ENCODE assay signal across 9 cellular contexts in the genomic region with DNA sequence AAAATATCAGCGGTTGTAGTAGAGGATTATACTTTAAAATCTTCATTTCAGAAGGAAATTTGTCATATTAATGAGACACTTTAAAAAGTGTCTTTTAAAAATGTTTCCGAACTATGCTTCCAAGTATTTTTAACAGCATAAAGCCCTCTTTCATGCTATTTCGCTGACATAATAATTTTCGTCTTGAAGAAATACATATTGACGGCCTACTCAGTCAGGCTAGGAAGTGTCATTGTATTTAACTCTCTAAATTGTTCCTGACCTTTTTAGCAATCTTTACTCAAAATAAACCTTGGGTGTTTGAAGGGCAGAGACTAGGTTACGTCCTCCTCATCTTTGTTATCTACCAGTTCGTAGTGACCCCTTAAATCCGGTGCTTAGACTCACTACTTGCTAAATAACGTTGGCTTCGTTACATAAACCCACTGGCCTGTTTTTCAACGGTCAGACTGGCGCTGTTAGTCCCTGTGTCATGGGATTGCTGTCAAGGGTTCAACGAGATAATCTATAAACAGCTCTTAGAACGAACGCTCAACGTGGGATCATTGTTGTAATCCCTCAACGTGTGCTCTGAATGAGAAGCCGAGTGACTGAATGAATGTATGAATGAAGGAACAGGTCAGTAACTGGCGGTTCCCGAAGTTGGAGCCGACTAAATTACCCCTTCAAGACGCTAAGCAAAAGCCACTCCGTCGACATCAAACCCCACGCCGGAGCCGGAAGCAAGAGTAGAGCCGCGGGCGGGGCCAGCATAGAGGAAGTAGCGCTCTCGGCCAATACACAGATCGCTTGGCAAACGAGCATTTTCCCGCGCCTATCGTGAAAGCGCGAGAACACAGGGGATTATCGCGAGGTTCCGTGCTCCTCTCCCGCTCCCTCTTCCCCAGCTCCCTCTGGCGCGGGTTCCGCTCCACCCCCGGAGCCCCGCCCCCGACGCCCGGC. TPM values are rescaled to one million over a fixed set of nuclear protein-coding genes. Genes with fewer than 3 reads are reported as not detected.
DNase-seq lines count a peak whose midpoint lies in the region; ATAC-seq and TF ChIP-seq lines count a peak whose summit lies in the region.
"Had no signal": no experiment of that assay in that cellular context is flagged by ENCODE, and none has a peak within 500 bp of the region (broad histone marks: within the 10 kb centered on the region; RNA-seq: fewer than 3 reads in every experiment).

No MANE protein-coding gene starts in this region.

- no peaks in the 10 kb centered on the region for H3K36me3 Mint-ChIP-seq in chondrocyte (ENCODE audit: low read depth)

- TF ChIP-seq CTCF in chondrocyte (IDR thresholded peaks at IDR 0.05) (no peak), kidney epithelial cell (IDR thresholded peaks at IDR 0.05; ENCODE audit: insufficient read depth, low read length, poor library complexity, severe bottlenecking) (no peak)

- peaks cover 35% of the 10 kb centered on the region for H3K4me1 Mint-ChIP-seq in chondrocyte (ENCODE audit: low read depth)

- H3K36me3 ChIP-seq in kidney epithelial cell (ENCODE audit: control insufficient read depth, insufficient read depth, low read length) = no peaks in the 10 kb centered on the region

- DNase-seq in AG20443 (ENCODE audit: low spot score) = peak; percentile 98
- peak; percentile 80 for DNase-seq in NCI-H345 treated with DMSO at 0.1 percent for 48 hours (lab: John Stamatoyannopoulos, UW; ENCODE audit: unreplicated experiment)
- DNase-seq in activated CD4-positive, CD25-positive, alpha-beta regulatory T cell treated with anti-CD3 and anti-CD28 coated beads, Interleukin-2, amount 50 U/mL, for 16 hours (ENCODE audit: low read depth, low spot score) = peak; percentile 81
- DNase-seq in chondrocyte (ENCODE audit: low spot score) = peak; percentile 98
- DNase-seq in kidney epithelial cell (ENCODE audit: low read depth) = peak; percentile 88
- DNase-seq in stimulated activated CD4-positive, alpha-beta T cell treated with anti-CD3 and anti-CD28 coated beads, Interleukin-15, amount 100 ng/mL, for 48 hours (ENCODE audit: low read depth in 2 of 2) = peak; percentile 94 to 95

- no peak overlapping the region for H3K4me3 Mint-ChIP-seq in chondrocyte (ENCODE audit: unreplicated experiment)
- H3K4me3 Mint-ChIP-seq: brain had no signal

- H3K27ac Mint-ChIP-seq in chondrocyte (ENCODE audit: unreplicated experiment) = peak overlapping the region; percentile 92

- ATAC-seq in GM19035 (IDR thresholded peaks at IDR 0.05; ENCODE audit: unreplicated experiment) = peak; percentile 95
- ATAC-seq in HG03342 (IDR thresholded peaks at IDR 0.05; ENCODE audit: unreplicated experiment) = peak; percentile 94

- no peaks in the 10 kb centered on the region for H3K27me3 ChIP-seq in kidney epithelial cell (ENCODE audit: control insufficient read depth, insufficient read depth, low read length)

- peak overlapping the region; percentile 63 for H3K4me3 ChIP-seq in kidney epithelial cell (ENCODE audit: low read depth, low read length)

- no peaks in the 10 kb centered on the region for H3K9me3 Mint-ChIP-seq in chondrocyte (ENCODE audit: low read depth)
- H3K9me3 Mint-ChIP-seq: brain had no signal

- H3K27me3 Mint-ChIP-seq in chondrocyte (ENCODE audit: low read depth) = no peaks in the 10 kb centered on the region

RNA-seq across cellular contexts. Expression of a gene that starts 0.5 kb away (rescaled TPM):
- total RNA-seq in chondrocyte (28.5 to 36.3 TPM (median 35.8 TPM) in 3 replicates), kidney epithelial cell (28.0 and 34.2 TPM in 2 replicates)

RNA-seq across cellular contexts. Expression of a gene that starts 1.4 kb away (rescaled TPM):
- total RNA-seq in chondrocyte (21.3 to 27.7 TPM (median 25.0 TPM) in 3 replicates), kidney epithelial cell (11.6 and 14.9 TPM in 2 replicates)

Comparison
In these comparisons a context has a peak if more than half of its experiments do, and no peak if none do; other contexts are left out.
1. Peak in every context shown above with its lines: DNase-seq, ATAC-seq and H3K4me3 ChIP-seq.